ENCODE assay signal across 8 cellular contexts in the genomic region with DNA sequence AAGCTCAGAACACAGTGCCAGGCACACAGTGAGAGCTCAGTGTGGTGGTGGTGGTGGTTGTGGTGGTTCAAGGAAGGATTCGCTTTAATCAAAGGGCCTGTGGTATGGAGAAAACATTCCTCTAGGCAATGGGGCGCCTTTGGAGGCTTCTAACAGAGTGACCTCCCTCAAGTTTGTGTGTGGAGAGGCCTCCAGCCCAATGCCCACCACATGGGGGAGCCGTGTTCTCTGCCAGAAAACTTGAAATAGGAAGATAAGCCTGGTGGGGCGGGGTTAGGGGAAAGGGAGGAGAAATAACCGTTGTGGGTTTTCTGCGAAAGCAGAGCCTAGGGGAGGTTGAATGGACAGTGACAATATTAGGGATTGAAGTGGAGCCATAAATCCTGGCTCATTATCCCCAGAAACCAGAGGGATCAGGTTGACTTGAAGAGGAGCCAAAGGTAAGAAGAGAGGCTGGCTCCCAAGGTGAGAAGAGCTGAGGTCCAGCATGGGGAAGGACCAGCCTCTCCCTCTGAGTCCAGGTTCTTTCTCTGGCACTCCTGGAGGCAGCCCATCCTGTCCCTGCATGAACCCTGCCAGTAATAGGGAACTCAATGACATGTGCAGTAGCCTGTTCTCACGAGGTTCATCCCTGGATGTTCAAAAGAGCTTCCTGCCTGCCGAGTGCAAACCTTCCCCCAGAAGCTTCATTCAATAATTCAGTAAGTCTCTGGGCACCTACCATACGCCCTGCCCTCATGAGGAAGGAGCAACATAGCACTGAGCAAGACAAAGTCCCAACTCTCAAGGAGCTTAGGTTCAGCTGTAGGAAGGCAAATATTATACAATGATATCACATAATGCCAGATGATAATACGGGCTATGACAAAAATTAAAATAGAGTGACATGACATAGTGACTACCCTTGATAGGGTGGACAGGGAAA. TPM values are rescaled to one million over a fixed set of nuclear protein-coding genes. Genes with fewer than 3 reads are reported as not detected.
DNase-seq lines count a peak whose midpoint lies in the region; ATAC-seq, FAIRE-seq and TF ChIP-seq lines count a peak whose summit lies in the region.

No MANE protein-coding gene starts in this region.

- H3K36me3 ChIP-seq in Peyer's patch: no peaks in the 10 kb centered on the region

- H3K4me1 Mint-ChIP-seq in activated T-helper 17 cell treated with anti-CD3 and anti-CD28 coated beads, Interleukin-2, amount 50 U/mL, for 72 hours: no peaks in the 10 kb centered on the region

- no peak overlapping the region for H3K27ac ChIP-seq in Peyer's patch

- no peak for TF ChIP-seq POLR2A in Peyer's patch (IDR thresholded peaks at IDR 0.05)

- TF ChIP-seq CTCF in GM12875 (IDR thresholded peaks at IDR 0.05; ENCODE audit: borderline replicate concordance, insufficient read depth, low read depth, low read length): peak; percentile 39
- peak in 3 of 6 experiments; percentile 11 to 22 (median 18) for TF ChIP-seq CTCF in Peyer's patch (IDR thresholded peaks at IDR 0.05)

- H3K4me3 ChIP-seq in GM12875 (ENCODE audit: low read depth, low read length) (no peak overlapping the region), Peyer's patch (no peak overlapping the region)

- no peak overlapping the region for H3K4me3 Mint-ChIP-seq in activated T-helper 17 cell treated with anti-CD3 and anti-CD28 coated beads, Interleukin-2, amount 50 U/mL, for 72 hours

- no peaks in the 10 kb centered on the region for H3K9me3 ChIP-seq in Peyer's patch

- peaks cover 0 to 26% (median 3%) of the 10 kb centered on the region in 4 donors for H3K4me1 ChIP-seq in Peyer's patch

- ATAC-seq in HG03520 (IDR thresholded peaks at IDR 0.05; ENCODE audit: unreplicated experiment) (no peak), HG02884 (IDR thresholded peaks at IDR 0.05; ENCODE audit: unreplicated experiment) (no peak)
- no peak for ATAC-seq in activated T-helper 17 cell treated with anti-CD3 and anti-CD28 coated beads, Interleukin-2, amount 50 U/mL, for 72 hours (replicated peaks)

- peak; percentile 60 for DNase-seq in A172 (ENCODE audit: low spot score)
- DNase-seq in Peyer's patch: peak in 2 of 3 donors; percentile 15 to 54
- DNase-seq in glomerular visceral epithelial cell (ENCODE audit: extremely low spot score): peak; percentile 33
- DNase-seq in frontal cortex (ENCODE audit: low spot score in 2 of 2): no peak

- H3K27me3 Mint-ChIP-seq in activated T-helper 17 cell treated with anti-CD3 and anti-CD28 coated beads, Interleukin-2, amount 50 U/mL, for 72 hours: no peaks in the 10 kb centered on the region

- no peak for FAIRE-seq in frontal cortex (lab: Jason Lieb, UNC)

- H3K36me3 Mint-ChIP-seq in activated T-helper 17 cell treated with anti-CD3 and anti-CD28 coated beads, Interleukin-2, amount 50 U/mL, for 72 hours (ENCODE audit: low read depth): no peaks in the 10 kb centered on the region

- no peak overlapping the region for H3K27ac Mint-ChIP-seq in activated T-helper 17 cell treated with anti-CD3 and anti-CD28 coated beads, Interleukin-2, amount 50 U/mL, for 72 hours

- H3K27me3 ChIP-seq in Peyer's patch: no peaks in the 10 kb centered on the region

- no peaks in the 10 kb centered on the region for H3K9me3 Mint-ChIP-seq in activated T-helper 17 cell treated with anti-CD3 and anti-CD28 coated beads, Interleukin-2, amount 50 U/mL, for 72 hours

RNA-seq across cellular contexts. Expression of a gene that starts 51.4 kb away (rescaled TPM):
- total RNA-seq in A172 (2014; rRNA removed; shearing (Covaris generic)): 13.9 and 27.0 TPM in 2 replicates
- total RNA-seq in Peyer's patch (100 to 1,000 TPM in 3 of 4 donors, 10 to 100 TPM in 1; 31.4 to 216 (median 145) TPM), frontal cortex (3.3 TPM)
- total RNA-seq in activated T-helper 17 cell treated with anti-CD3 and anti-CD28 coated beads, Interleukin-2, amount 50 U/mL, for 72 hours: under 1 TPM; 0.19 to 0.76 TPM

Comparison
In these comparisons a context has a peak if more than half of its experiments do, and no peak if none do; other contexts are left out.
1. DNase-seq: peak in A172 (single experiment), Peyer's patch (2 of 3) and glomerular visceral epithelial cell (single experiment); none in frontal cortex (0 of 2).